Comparison of ENCODE assay signal across 31 cellular contexts in genomic region chr18:9669016-9669415, GRCh38. TPM values are rescaled to one million over a fixed set of nuclear protein-coding genes. Genes with fewer than 3 reads are reported as not detected.
"Had no signal": no experiment of that assay in that cellular context is flagged by ENCODE, and none has a peak within 500 bp of the region (broad histone marks: within the 10 kb centered on the region; RNA-seq: fewer than 3 reads in every experiment).

No MANE protein-coding gene starts in this region.

- H3K27ac Mint-ChIP-seq: activated CD4-positive, alpha-beta memory T cell treated with anti-CD3 and anti-CD28 coated beads for 36 hours; activated CD4-positive, alpha-beta T cell treated with anti-CD3 and anti-CD28 coated beads for 36 hours; activated CD4-positive, alpha-beta T cell treated with anti-CD3 and anti-CD28 coated beads, Interleukin-2, amount 10 ng/mL, durations not matched to agents 24 days and 14 days; activated CD8-positive, alpha-beta memory T cell treated with anti-CD3 and anti-CD28 coated beads, Interleukin-2, amount 10 ng/mL, durations not matched to agents 7 days and 5 days; activated CD8-positive, alpha-beta T cell treated with anti-CD3 and anti-CD28 coated beads, Interleukin-2, amount 10 ng/mL, durations not matched to agents 7 days and 5 days; activated naive CD8-positive, alpha-beta T cell; activated T-helper 1 cell treated with anti-CD3 and anti-CD28 coated beads, Interleukin-12 subunit alpha, Interleukin-12 subunit beta, Interleukin-2, Interleukin-4 antibody, amounts not matched to agents 30 ng/mL and 10 ng/mL and 1 ng/mL, durations not matched to agents 14 hours and 24 hours and 36 hours had no signal

- H3K27ac ChIP-seq: body of pancreas, epithelial cell of prostate, esophagus squamous epithelium, gastroesophageal sphincter, heart right ventricle had no signal

- FAIRE-seq: colon, endometrium, endothelial cell of umbilical vein had no signal

- H3K4me3 Mint-ChIP-seq: activated CD4-positive, alpha-beta memory T cell treated with anti-CD3 and anti-CD28 coated beads for 36 hours; activated CD4-positive, alpha-beta T cell treated with anti-CD3 and anti-CD28 coated beads for 36 hours; activated CD4-positive, alpha-beta T cell treated with anti-CD3 and anti-CD28 coated beads, Interleukin-2, amount 10 ng/mL, durations not matched to agents 24 days and 14 days; activated CD8-positive, alpha-beta memory T cell treated with anti-CD3 and anti-CD28 coated beads, Interleukin-2, amount 10 ng/mL, durations not matched to agents 7 days and 5 days; activated CD8-positive, alpha-beta T cell treated with anti-CD3 and anti-CD28 coated beads, Interleukin-2, amount 10 ng/mL, durations not matched to agents 7 days and 5 days; activated naive CD8-positive, alpha-beta T cell; activated T-helper 1 cell treated with anti-CD3 and anti-CD28 coated beads, Interleukin-12 subunit alpha, Interleukin-12 subunit beta, Interleukin-2, Interleukin-4 antibody, amounts not matched to agents 30 ng/mL and 10 ng/mL and 1 ng/mL, durations not matched to agents 14 hours and 24 hours and 36 hours had no signal

- H3K36me3 ChIP-seq: esophagus squamous epithelium, gastroesophageal sphincter, heart right ventricle had no signal

- H3K36me3 Mint-ChIP-seq: activated CD4-positive, alpha-beta memory T cell treated with anti-CD3 and anti-CD28 coated beads for 36 hours; activated CD8-positive, alpha-beta memory T cell treated with anti-CD3 and anti-CD28 coated beads, Interleukin-2, amount 10 ng/mL, durations not matched to agents 7 days and 5 days; activated naive CD8-positive, alpha-beta T cell had no signal

- H3K27me3 ChIP-seq: body of pancreas, esophagus squamous epithelium, gastroesophageal sphincter, heart right ventricle had no signal

- ATAC-seq: activated CD4-positive, alpha-beta T cell treated with anti-CD3 and anti-CD28 coated beads for 36 hours; activated CD8-positive, alpha-beta memory T cell treated with anti-CD3 and anti-CD28 coated beads, Interleukin-2, amount 10 ng/mL, durations not matched to agents 7 days and 5 days; activated CD8-positive, alpha-beta T cell treated with anti-CD3 and anti-CD28 coated beads, Interleukin-2, amount 10 ng/mL, durations not matched to agents 7 days and 5 days; body of pancreas; gastroesophageal sphincter; heart right ventricle had no signal

- H3K27me3 Mint-ChIP-seq: activated CD4-positive, alpha-beta T cell treated with anti-CD3 and anti-CD28 coated beads for 36 hours; activated naive CD8-positive, alpha-beta T cell had no signal

- H3K9me3 ChIP-seq: body of pancreas, esophagus squamous epithelium, gastroesophageal sphincter, heart right ventricle had no signal

- H3K9me3 Mint-ChIP-seq: activated CD4-positive, alpha-beta memory T cell treated with anti-CD3 and anti-CD28 coated beads for 36 hours; activated CD4-positive, alpha-beta T cell treated with anti-CD3 and anti-CD28 coated beads, Interleukin-2, amount 10 ng/mL, durations not matched to agents 24 days and 14 days; activated T-helper 1 cell treated with anti-CD3 and anti-CD28 coated beads, Interleukin-12 subunit alpha, Interleukin-12 subunit beta, Interleukin-2, Interleukin-4 antibody, amounts not matched to agents 30 ng/mL and 10 ng/mL and 1 ng/mL, durations not matched to agents 14 hours and 24 hours and 36 hours had no signal

- DNase-seq: activated CD4-positive, alpha-beta memory T cell treated with anti-CD3 and anti-CD28 coated beads for 36 hours; activated CD4-positive, alpha-beta T cell treated with anti-CD3 and anti-CD28 coated beads for 36 hours; activated CD4-positive, alpha-beta T cell treated with anti-CD3 and anti-CD28 coated beads, Interleukin-2, amount 10 ng/mL, durations not matched to agents 24 days and 14 days; activated CD4-positive, CD25-positive, alpha-beta regulatory T cell; activated CD4-positive, CD25-positive, alpha-beta regulatory T cell treated with anti-CD3 and anti-CD28 coated beads, Interleukin-2, amount 50 U/mL, for 72 hours; activated CD8-positive, alpha-beta memory T cell treated with anti-CD3 and anti-CD28 coated beads, Interleukin-2, amount 10 ng/mL, durations not matched to agents 7 days and 5 days; activated CD8-positive, alpha-beta memory T cell treated with anti-CD3 and anti-CD28 coated beads, Interleukin-2, amount 50 U/mL, for 4 hours; activated CD8-positive, alpha-beta T cell treated with anti-CD3 and anti-CD28 coated beads, Interleukin-2, amount 10 ng/mL, durations not matched to agents 7 days and 5 days; activated effector memory CD4-positive, alpha-beta T cell treated with Interleukin-2 at 50 U/mL for 16 hours; activated gamma-delta T cell treated with Interleukin-2 at 50 U/mL for 16 hours; activated naive CD4-positive, alpha-beta T cell treated with anti-CD3 and anti-CD28 coated beads, Interleukin-2, amount 50 U/mL, for 16 hours; activated naive CD4-positive, alpha-beta T cell treated with Interleukin-2 at 50 U/mL for 16 hours; activated T-cell treated with anti-CD3 and anti-CD28 coated beads, Interleukin-2, amount 50 U/mL, for 1 hour; activated T-cell treated with anti-CD3 and anti-CD28 coated beads, Interleukin-2, amount 50 U/mL, for 48 hours; amniotic stem cell; aorta; body of pancreas; caudate nucleus; cortex of kidney; effector CD8-positive, alpha-beta T cell; esophagus squamous epithelium; foreskin melanocyte; heart right ventricle; T-helper 2 cell had no signal

- H3K4me3 ChIP-seq: body of pancreas, esophagus squamous epithelium, gastroesophageal sphincter, heart right ventricle had no signal

RNA-seq across cellular contexts. Expression of gene RAB31, which starts 39.1 kb away (rescaled TPM):
- total RNA-seq: activated CD4-positive, alpha-beta T cell treated with anti-CD3 and anti-CD28 coated beads, Interleukin-2, amount 10 ng/mL, durations not matched to agents 24 days and 14 days; activated CD8-positive, alpha-beta memory T cell treated with anti-CD3 and anti-CD28 coated beads, Interleukin-2, amount 10 ng/mL, durations not matched to agents 7 days and 5 days; activated CD8-positive, alpha-beta T cell treated with anti-CD3 and anti-CD28 coated beads, Interleukin-2, amount 10 ng/mL, durations not matched to agents 7 days and 5 days had no signal
